In the genomic region with DNA sequence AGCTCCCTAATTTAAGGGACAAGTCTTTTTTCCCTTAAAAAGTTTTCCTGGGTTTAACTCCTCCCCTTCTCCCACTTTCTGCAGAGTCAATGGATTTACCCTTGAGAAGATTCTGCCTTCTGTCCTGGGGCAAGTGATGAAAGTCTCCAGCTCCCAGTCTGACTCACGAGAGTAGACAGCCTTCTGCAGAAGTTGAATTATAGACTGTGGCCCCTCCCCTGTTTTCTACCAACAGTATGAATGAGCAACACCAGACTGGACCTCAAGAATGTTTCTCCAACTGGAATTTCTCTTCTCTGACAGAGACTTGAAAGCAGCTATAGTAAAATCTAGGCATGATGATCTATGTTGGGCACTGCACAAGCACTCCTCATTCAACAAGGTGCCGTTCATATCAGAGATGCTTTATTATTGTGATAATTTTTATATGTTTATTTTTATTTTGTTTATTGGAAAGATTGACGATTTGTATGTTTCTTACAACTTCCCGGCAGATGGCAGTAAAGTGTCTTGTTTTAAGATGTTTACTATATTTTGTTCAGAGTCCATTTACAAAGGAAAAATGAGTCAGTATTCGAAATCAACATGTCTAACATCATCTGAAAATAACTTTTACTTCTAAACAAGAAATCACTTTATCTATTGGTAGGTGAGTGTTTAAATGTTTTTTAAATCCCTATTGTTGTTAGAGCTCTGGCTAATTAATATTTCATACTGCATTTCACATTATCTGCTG, we compare ENCODE assay signal across 9 cellular contexts. TPM values are rescaled to one million over a fixed set of nuclear protein-coding genes. Genes with fewer than 3 reads are reported as not detected.
A peak's percentile ranks its signal among the peaks of the same experiment; 100 is the strongest.
DNase-seq lines count a peak whose midpoint lies in the region; ATAC-seq, FAIRE-seq and TF ChIP-seq lines count a peak whose summit lies in the region.
"Had no signal": no experiment of that assay in that cellular context is flagged by ENCODE, and none has a peak within 500 bp of the region (broad histone marks: within the 10 kb centered on the region; RNA-seq: fewer than 3 reads in every experiment).

No MANE protein-coding gene starts in this region.

- SMC1A ChIA-PET in GM12878 (lab: Charles Lee; ENCODE audit: uncharacterized antibody, unreplicated experiment) = interaction anchor here (0.5 to 2.1 kb wide), 7 partner anchors 15 to 473 kb away, joined by 3 to 4 read pairs (median 4); no protein-coding TSS in a partner anchor

- H3K4me3 Mint-ChIP-seq in activated naive CD4-positive, alpha-beta T cell treated with anti-CD3 and anti-CD28 coated beads, Interleukin-2, amount 10 ng/mL, durations not matched to agents 7 days and 5 days = no peak overlapping the region

- H3K4me2 ChIP-seq in GM12878 (ENCODE audit: control insufficient read depth, insufficient read depth) (no peak overlapping the region), neural cell (ENCODE audit: low read length) (no peak overlapping the region)

- H3F3A ChIP-seq in neural cell (ENCODE audit: insufficient read depth, low read length, poor library complexity, severe bottlenecking) = no peaks in the 10 kb centered on the region

- TF ChIP-seq EP300 in GM12878 (IDR thresholded peaks at IDR 0.05; ENCODE audit: borderline replicate concordance in 1 of 2, control insufficient read depth in 1 of 2, low read depth in 2 of 2, low read length in 2 of 2) = no peak
- TF ChIP-seq EP300 in neural cell (conservative IDR thresholded peaks at IDR 0.05; ENCODE audit: poor library complexity, severe bottlenecking) = no peak

- no TSS peak for BruUV-seq in GM12878 (replicated peaks; lab: Mats Ljungman, UMichigan)

- H3K9me3 ChIP-seq in GM12878 (replicated peaks; ENCODE audit: control insufficient read depth, insufficient read depth, low read length) (no peaks in the 10 kb centered on the region), neural cell (ENCODE audit: low read length) (no peaks in the 10 kb centered on the region)
- H3K9me3 ChIP-seq: SJCRH30 had no signal

- CTCF ChIA-PET in GM12878 (lab: Yijun Ruan, JAX) = interaction anchor here (0.7 to 13.6 kb wide), 13 partner anchors 11 to 339 kb away, joined by 3 to 153 read pairs (median 4); no protein-coding TSS in a partner anchor
- CTCF ChIA-PET in activated naive CD4-positive, alpha-beta T cell treated with anti-CD3 and anti-CD28 coated beads, Interleukin-2, amount 10 ng/mL, durations not matched to agents 7 days and 5 days (lab: Charles Lee) = interaction anchor here (0.8 to 1.3 kb wide), 2 partner anchors 14 to 152 kb away, joined by 3 to 6 read pairs; no protein-coding TSS in a partner anchor

- H3K4me1 ChIP-seq in GM12878 (ENCODE audit: control insufficient read depth, insufficient read depth, low read length) = no peaks in the 10 kb centered on the region
- H3K4me1 ChIP-seq: SJCRH30 had no signal

- ATAC-seq in GM12878 (0 out of 3 replicates have a peak, but pooled peaks have one; percentile 27), HG02973 (IDR thresholded peaks at IDR 0.05; ENCODE audit: unreplicated experiment) (no peak)

- H3K9me3 Mint-ChIP-seq in activated naive CD4-positive, alpha-beta T cell treated with anti-CD3 and anti-CD28 coated beads, Interleukin-2, amount 10 ng/mL, durations not matched to agents 7 days and 5 days = no peaks in the 10 kb centered on the region

- TF ChIP-seq CTCF in GM12878 (IDR thresholded peaks at IDR 0.05 in 2 of 3, conservative IDR thresholded peaks at IDR 0.05 in 1 of 3; ENCODE audit: control insufficient read depth in 2 of 3, extremely low read depth in 1 of 3, insufficient read depth in 1 of 3, low read depth in 3 of 3, low read length in 3 of 3) = peak in 1 of 3 experiments; percentile 17; a peak in 2 of 6 replicates
- TF ChIP-seq CTCF in neural cell (IDR thresholded peaks at IDR 0.05; ENCODE audit: poor library complexity, severe bottlenecking) = peak; percentile 18

- intact Hi-C loops in GM12878 (cut with micrococcal nuclease; ENCODE audit: unreplicated experiment) = no loop called here

- H3K27me3 ChIP-seq in GM12878 (replicated peaks in 1 of 2; ENCODE audit: control insufficient read depth in 2 of 2, insufficient read depth in 2 of 2, low read length in 1 of 2) = 0 out of 4 replicates have a peak, but pooled peaks cover 0 to 2% of the 10 kb centered on the region in 2 experiments
- H3K27me3 ChIP-seq in neural cell (ENCODE audit: insufficient read depth, low read depth, low read length) = no peaks in the 10 kb centered on the region
- H3K27me3 ChIP-seq: SJCRH30 had no signal

- H3K4me3 ChIP-seq in GM12878 = no peak overlapping the region
- H3K4me3 ChIP-seq in neural cell (ENCODE audit: low read length) = no peak overlapping the region
- H3K4me3 ChIP-seq: SJCRH30 had no signal

- H3K27me3 Mint-ChIP-seq in activated naive CD4-positive, alpha-beta T cell treated with anti-CD3 and anti-CD28 coated beads, Interleukin-2, amount 10 ng/mL, durations not matched to agents 7 days and 5 days = peaks cover 22% of the 10 kb centered on the region

- POLR2A ChIA-PET in GM12878 (lab: Charles Lee) = no interaction called here

- no peaks in the 10 kb centered on the region for H3K36me3 Mint-ChIP-seq in activated naive CD4-positive, alpha-beta T cell treated with anti-CD3 and anti-CD28 coated beads, Interleukin-2, amount 10 ng/mL, durations not matched to agents 7 days and 5 days

- DNase-seq in Daoy (ENCODE audit: low read depth) = peak; percentile 64
- peak; percentile 51 for DNase-seq in MV-4-11 (lab: John Stamatoyannopoulos, UW)
- peak; percentile 3 for DNase-seq in GM12878 (ENCODE audit: low read depth, low spot score)
- no peak for DNase-seq in activated naive CD4-positive, alpha-beta T cell (lab: John Stamatoyannopoulos, UW)
- no peak for DNase-seq in GM12891 (ENCODE audit: insufficient read length, low spot score)
- no peak for DNase-seq in activated naive CD4-positive, alpha-beta T cell treated with anti-CD3 and anti-CD28 coated beads, Interleukin-2, amount 10 ng/mL, durations not matched to agents 7 days and 5 days

- no peak for TF ChIP-seq POLR2A in GM12878 (IDR thresholded peaks at IDR 0.05; ENCODE audit: low read depth, low read length)
- no peak for TF ChIP-seq POLR2A in GM12891 (IDR thresholded peaks at IDR 0.05; ENCODE audit: low read depth, low read length)

- no peaks in the 10 kb centered on the region for H3K36me3 ChIP-seq in GM12878 (ENCODE audit: control insufficient read depth in 2 of 2, insufficient read depth in 2 of 2, low read length in 1 of 2)
- H3K36me3 ChIP-seq in neural cell (ENCODE audit: insufficient read depth, low read length) = no peaks in the 10 kb centered on the region
- H3K36me3 ChIP-seq: SJCRH30 had no signal

- FAIRE-seq in GM12878 (lab: Jason Lieb, UNC) (peak; percentile 83), GM12891 (lab: Jason Lieb, UNC) (no peak)

- no peaks in the 10 kb centered on the region for H3K4me1 Mint-ChIP-seq in activated naive CD4-positive, alpha-beta T cell treated with anti-CD3 and anti-CD28 coated beads, Interleukin-2, amount 10 ng/mL, durations not matched to agents 7 days and 5 days

- in situ Hi-C loops in GM12878 (cut with MboI) = no loop called here

- no peak overlapping the region for H3K27ac ChIP-seq in GM12878 (ENCODE audit: control insufficient read depth, insufficient read depth)
- no peak overlapping the region for H3K27ac ChIP-seq in neural cell (ENCODE audit: low read length)
- H3K27ac ChIP-seq: SJCRH30 had no signal

- no peaks in the 10 kb centered on the region for H3K79me2 ChIP-seq in GM12878 (ENCODE audit: control insufficient read depth, insufficient read depth, low read length)
- H3K79me2 ChIP-seq in neural cell (replicated peaks; ENCODE audit: insufficient read depth, low read length) = no peaks in the 10 kb centered on the region

- H3K27ac Mint-ChIP-seq in activated naive CD4-positive, alpha-beta T cell treated with anti-CD3 and anti-CD28 coated beads, Interleukin-2, amount 10 ng/mL, durations not matched to agents 7 days and 5 days = no peak overlapping the region

- H3K9ac ChIP-seq in GM12878 (ENCODE audit: control insufficient read depth, insufficient read depth, low read length) (no peak overlapping the region), neural cell (ENCODE audit: low read length) (no peak overlapping the region)

- H4K20me1 ChIP-seq in GM12878 (ENCODE audit: control insufficient read depth, insufficient read depth) (no peaks in the 10 kb centered on the region), neural cell (ENCODE audit: insufficient read depth) (no peaks in the 10 kb centered on the region)

- H3K9me2 ChIP-seq in neural cell (ENCODE audit: insufficient read depth, low read length) = no peaks in the 10 kb centered on the region

- WGBS in GM12878 (ENCODE audit: insufficient coverage, insufficient replicate concordance, low lambda C conversion rate, missing lambda C conversion rate) = under 1% methylated on average over 5 of the region's 5 CpGs

- RAD21 ChIA-PET in GM12878 (lab: Charles Lee; ENCODE audit: unreplicated experiment) = interaction anchor here (0.8 to 1.6 kb wide), 2 partner anchors 153 to 339 kb away, joined by 3 read pairs; no protein-coding TSS in a partner anchor

- no peak overlapping the region for H2AFZ ChIP-seq in GM12878 (ENCODE audit: control insufficient read depth, low read depth, low read length)
- H2AFZ ChIP-seq in neural cell (ENCODE audit: low read depth, low read length) = no peak overlapping the region

- TF ChIP-seq RAD21 in GM12878 (IDR thresholded peaks at IDR 0.05; ENCODE audit: insufficient read depth, low read depth, low read length) = peak; percentile 47
- no peak for TF ChIP-seq RAD21 in neural cell (conservative IDR thresholded peaks at IDR 0.05)

TF ChIP-seq in GM12891, 5 proteins besides CTCF, POLR2A, EP300 and RAD21 (continues in another document):
- no peak for TF ChIP-seq POU2F2 (IDR thresholded peaks at IDR 0.05; ENCODE audit: low read depth, low read length)

RNA-seq across cellular contexts. Expression of a gene that starts 56.6 kb away (rescaled TPM):
- 2.0 and 6.0 TPM in 2 replicates for total RNA-seq in Daoy (2014; rRNA removed; shearing (Covaris generic))
- total RNA-seq in GM12878 (2013; cell fraction: nucleolus; rRNA removed) = not detected in 2 replicates
- 0.98 and 1.7 TPM in 2 replicates for total RNA-seq in GM12878 (2014; rRNA removed)
- 1.0 and 1.2 TPM in 2 replicates for total RNA-seq in GM12878 (2014; rRNA removed; fragmentation: Illumina TruSeq; extraction: Trizol)
- total RNA-seq in GM12878 (2021) = 0.98 and 1.7 TPM in 2 replicates
- polyA plus RNA-seq in GM12878 (2011; ENCODE audit: low read depth) = 4.0 TPM
- polyA plus RNA-seq in GM12878 (2011; rRNA removed) = 1.1 TPM in 2 replicates
- 0.42 and 0.53 TPM in 2 replicates for polyA plus RNA-seq in GM12878 (2011; cell fraction: cytosol; rRNA removed)
- polyA plus RNA-seq in GM12878 (2011; cell fraction: nucleus; rRNA removed) = 0.24 and 0.25 TPM in 2 replicates
- 4.1 and 7.5 TPM in 2 replicates for polyA plus RNA-seq in GM12878 (2012)
- 1.4 and 1.9 TPM in 2 replicates for polyA plus RNA-seq in GM12878 (2014; fragmentation: Illumina TruSeq; extraction: Trizol)
- polyA plus RNA-seq in GM12878 (2014; fragmentation: Nextera tagmentation; extraction: Ambion mirVana) = under 1 TPM; 0.29 to 0.47 TPM
- polyA plus RNA-seq in GM12878 (2014; rRNA removed) = 1.7 TPM in 2 replicates
- polyA plus RNA-seq in GM12878 (2016; fragmentation: Nextera tagmentation; extraction: Ambion mirVana) = under 1 TPM in 1 of 2 experiments, not detected in 1; 0.37 TPM
- 0.37 and 0.88 TPM in 2 replicates for polyA minus RNA-seq in GM12878 (2011; rRNA and poly(A)+ RNA removed)
- polyA minus RNA-seq in GM12878 (2011; cell fraction: cytosol; rRNA and poly(A)+ RNA removed) = not detected in 2 replicates
- 0.12 and 0.48 TPM in 2 replicates for polyA minus RNA-seq in GM12878 (2011; cell fraction: nucleus; rRNA and poly(A)+ RNA removed)
- polyA plus RNA-seq in neural cell = 33.2 and 34.5 TPM in 2 replicates
- polyA minus RNA-seq in neural cell = 16.8 and 22.3 TPM in 2 replicates
- polyA plus RNA-seq in GM12891 (2012; ENCODE audit: low read depth, missing spikeins) = 24.5 TPM

Comparison
In these comparisons a context has a peak if more than half of its experiments do, and no peak if none do; other contexts are left out.
1. DNase-seq: peak in Daoy (single experiment), MV-4-11 (single experiment) and GM12878 (single experiment); none in activated naive CD4-positive, alpha-beta T cell (0 of 4), GM12891 (single experiment) and activated naive CD4-positive, alpha-beta T cell treated with anti-CD3 and anti-CD28 coated beads, Interleukin-2, amount 10 ng/mL, durations not matched to agents 7 days and 5 days (single experiment).